12 cellular contexts compared by ENCODE assay signal in genomic region chr6:34305982-34306702, GRCh38. TPM values are rescaled to one million over a fixed set of nuclear protein-coding genes. Genes with fewer than 3 reads are reported as not detected.
DNase-seq lines count a peak whose midpoint lies in the region; ATAC-seq and TF ChIP-seq lines count a peak whose summit lies in the region.
"Had no signal": no experiment of that assay in that cellular context is flagged by ENCODE, and none has a peak within 500 bp of the region (broad histone marks: within the 10 kb centered on the region; RNA-seq: fewer than 3 reads in every experiment).

No MANE protein-coding gene starts in this region.

- CTCF ChIA-PET in HEK293 (lab: Yijun Ruan, JAX): interaction anchor here (0.6 to 1.8 kb wide), 4 partner anchors 15 to 923 kb away, joined by 3 to 7 read pairs (median 4); no protein-coding TSS in a partner anchor

- H3K4me1 ChIP-seq in HEK293 (ENCODE audit: control insufficient read depth, insufficient read depth, low read length): no peaks in the 10 kb centered on the region
- H3K4me1 ChIP-seq in skeletal muscle tissue (ENCODE audit: control insufficient read depth in 3 of 3, insufficient read depth in 3 of 3, low read length in 3 of 3): peaks cover 32 to 37% (median 36%) of the 10 kb centered on the region in 3 donors
- H3K4me1 ChIP-seq in esophagus muscularis mucosa: peaks cover 27 to 45% (median 41%) of the 10 kb centered on the region in 4 donors

- H3K27me3 ChIP-seq in WERI-Rb-1 (ENCODE audit: insufficient read depth, low read depth, severe bottlenecking) (no peaks in the 10 kb centered on the region), skeletal muscle tissue (ENCODE audit: control insufficient read depth in 3 of 3, insufficient read depth in 3 of 3, low read length in 3 of 3) (no peaks in the 10 kb centered on the region), esophagus muscularis mucosa (no peaks in the 10 kb centered on the region)

- H3K36me3 ChIP-seq in HEK293 (ENCODE audit: control insufficient read depth in 2 of 2, insufficient read depth in 1 of 2, low read length in 2 of 2) (no peaks in the 10 kb centered on the region; a peak in 1 of 3 replicates), WERI-Rb-1 (peaks cover 2% of the 10 kb centered on the region; the same call in 1 of the 2 replicates), skeletal muscle tissue (ENCODE audit: control insufficient read depth in 3 of 3, insufficient read depth in 3 of 3, low read length in 3 of 3) (no peaks in the 10 kb centered on the region), esophagus muscularis mucosa (no peaks in the 10 kb centered on the region)

- no peak for TF ChIP-seq POLR2A in esophagus muscularis mucosa (IDR thresholded peaks at IDR 0.05; ENCODE audit: low read depth)

- POLR2A ChIA-PET in HEK293 (lab: Yijun Ruan, JAX): no interaction called here

- H3K9ac ChIP-seq in skeletal muscle tissue (ENCODE audit: low read depth in 1 of 3, low read length in 3 of 3): no peak overlapping the region
- H3K9ac ChIP-seq: parathyroid adenoma had no signal

- ATAC-seq in left cardiac atrium (peak; percentile 54 to 69), GM21723 (IDR thresholded peaks at IDR 0.05; ENCODE audit: unreplicated experiment) (no peak)
- ATAC-seq: SK-N-SH treated with all-trans-retinoic acid at 6 μM for 48 hours had no signal

- H3K4me3 ChIP-seq in HEK293 (ENCODE audit: low read depth, low read length) (no peak overlapping the region), WERI-Rb-1 (ENCODE audit: low read depth, low read length) (no peak overlapping the region), skeletal muscle tissue (ENCODE audit: low read length in 3 of 3) (no peak overlapping the region), esophagus muscularis mucosa (no peak overlapping the region)

- H3K9me3 ChIP-seq in HEK293 (ENCODE audit: control insufficient read depth, insufficient read depth, low read depth, low read length): no peaks in the 10 kb centered on the region
- H3K9me3 ChIP-seq in WERI-Rb-1 (ENCODE audit: severe bottlenecking): no peaks in the 10 kb centered on the region
- H3K9me3 ChIP-seq in skeletal muscle tissue (ENCODE audit: control insufficient read depth in 3 of 3, low read length in 3 of 3): no peaks in the 10 kb centered on the region
- no peaks in the 10 kb centered on the region for H3K9me3 ChIP-seq in esophagus muscularis mucosa

- intact Hi-C loops in left cardiac atrium (cut with DNase I) (no loop called here), esophagus muscularis mucosa (cut with DNase I) (no loop called here)

- TF ChIP-seq CTCF in HEK293 (tag by site-specific recombination; IDR thresholded peaks at IDR 0.05): no peak
- no peak for TF ChIP-seq CTCF in WERI-Rb-1 (IDR thresholded peaks at IDR 0.05; ENCODE audit: low read depth, low read length)
- no peak for TF ChIP-seq CTCF in esophagus muscularis mucosa (IDR thresholded peaks at IDR 0.05)

- no peak overlapping the region for H3K27ac ChIP-seq in HEK293 (ENCODE audit: extremely low read depth, low read depth, low read length)
- no peak overlapping the region for H3K27ac ChIP-seq in WERI-Rb-1
- peak overlapping the region; percentile 25 for H3K27ac ChIP-seq in skeletal muscle tissue (ENCODE audit: low read depth, low read length)
- H3K27ac ChIP-seq in esophagus muscularis mucosa (replicated peaks in 1 of 4): peak overlapping the region in 1 of 4 donors; percentile 21
- H3K27ac ChIP-seq: parathyroid adenoma had no signal

- TF ChIP-seq EP300 in esophagus muscularis mucosa (IDR thresholded peaks at IDR 0.05): no peak

- 42% methylated on average over 6 of the region's 6 CpGs for WGBS in esophagus muscularis mucosa

- peak; percentile 72 for DNase-seq in WERI-Rb-1
- DNase-seq in left cardiac atrium: peak; percentile 48
- no peak for DNase-seq in esophagus muscularis mucosa (ENCODE audit: extremely low spot score)
- no peak for DNase-seq in HK-2 (ENCODE audit: unreplicated experiment)
- DNase-seq in HuH-7 (ENCODE audit: low spot score): no peak
- DNase-seq: activated CD4-positive, alpha-beta T cell treated with anti-CD3 and anti-CD28 coated beads, Interleukin-2, amount 50 U/mL, for 4 hours; Calu3 had no signal

TF ChIP-seq in HEK293, 187 proteins besides CTCF, POLR2A, EP300 and RAD21:
- TF ChIP-seq ZNF785 (tag by site-specific recombination; IDR thresholded peaks at IDR 0.05) (no peak), GFI1B (tag by site-specific recombination; IDR thresholded peaks at IDR 0.05) (0 out of 2 replicates have a peak, but pooled peaks have one; percentile 33), PRDM6 (tag by site-specific recombination; IDR thresholded peaks at IDR 0.05) (peak; percentile 81), OSR2 (tag by site-specific recombination; IDR thresholded peaks at IDR 0.05) (peak; percentile 64; the same call in 1 of the 2 replicates)

RNA-seq across cellular contexts. Expression of gene SMIM29, which starts 57.3 kb away (rescaled TPM):
- total RNA-seq in left cardiac atrium (10 to 100 TPM; 18.4 to 22.7 TPM), skeletal muscle tissue (5.2 TPM), esophagus muscularis mucosa (10 to 100 TPM; 21.2 to 26.3 (median 23.4) TPM)

Comparison
In these comparisons a context has a peak if more than half of its experiments do, and no peak if none do; other contexts are left out.
1. DNase-seq: peak in WERI-Rb-1 (single experiment) and left cardiac atrium (single experiment); none in esophagus muscularis mucosa (single experiment), HK-2 (single experiment) and HuH-7 (single experiment).